ENCODE assay signal across 24 cellular contexts in genomic region chr10:125379592-125379991, GRCh38.
"Had no signal": no experiment of that assay in that cellular context is flagged by ENCODE, and none has a peak within 500 bp of the region (broad histone marks: within the 10 kb centered on the region; RNA-seq: fewer than 3 reads in every experiment).

No MANE protein-coding gene starts in this region.

- H3K4me3 ChIP-seq: colonic mucosa, coronary artery, dorsolateral prefrontal cortex, esophagus muscularis mucosa, esophagus squamous epithelium, gastrocnemius medialis, gastroesophageal sphincter, heart left ventricle, heart right ventricle had no signal

- ATAC-seq: effector memory CD8-positive, alpha-beta T cell; esophagus mucosa; foreskin keratinocyte; gastrocnemius medialis; gastroesophageal sphincter; heart left ventricle; heart right ventricle had no signal

- H3K27me3 ChIP-seq: colonic mucosa, dorsolateral prefrontal cortex, esophagus muscularis mucosa, heart left ventricle had no signal

- H3K27ac ChIP-seq: colonic mucosa, coronary artery, dorsolateral prefrontal cortex, epithelial cell of prostate, esophagus muscularis mucosa, esophagus squamous epithelium, foreskin keratinocyte, gastrocnemius medialis, gastroesophageal sphincter, heart left ventricle, heart right ventricle had no signal

- H3K36me3 ChIP-seq: colonic mucosa, esophagus muscularis mucosa, esophagus squamous epithelium, gastrocnemius medialis, gastroesophageal sphincter, heart left ventricle, heart right ventricle had no signal

- DNase-seq: colonic mucosa; cortex of kidney; dermis blood vessel endothelial cell; dorsolateral prefrontal cortex; effector CD4-positive, alpha-beta T cell; effector CD8-positive, alpha-beta T cell; effector memory CD4-positive, alpha-beta T cell; effector memory CD8-positive, alpha-beta T cell; endodermal cell; erythroblast; esophagus squamous epithelium; foreskin fibroblast; foreskin keratinocyte; foreskin melanocyte; gastrocnemius medialis; glutamatergic neuron; head of caudate nucleus; heart left ventricle; heart right ventricle had no signal

- H3K4me1 ChIP-seq: colonic mucosa, esophagus muscularis mucosa, esophagus squamous epithelium, foreskin keratinocyte, gastrocnemius medialis, gastroesophageal sphincter, heart left ventricle, heart right ventricle had no signal

- H3K9me3 ChIP-seq: colonic mucosa had no signal
